ENCODE assay signal across 26 cellular contexts in the genomic region with DNA sequence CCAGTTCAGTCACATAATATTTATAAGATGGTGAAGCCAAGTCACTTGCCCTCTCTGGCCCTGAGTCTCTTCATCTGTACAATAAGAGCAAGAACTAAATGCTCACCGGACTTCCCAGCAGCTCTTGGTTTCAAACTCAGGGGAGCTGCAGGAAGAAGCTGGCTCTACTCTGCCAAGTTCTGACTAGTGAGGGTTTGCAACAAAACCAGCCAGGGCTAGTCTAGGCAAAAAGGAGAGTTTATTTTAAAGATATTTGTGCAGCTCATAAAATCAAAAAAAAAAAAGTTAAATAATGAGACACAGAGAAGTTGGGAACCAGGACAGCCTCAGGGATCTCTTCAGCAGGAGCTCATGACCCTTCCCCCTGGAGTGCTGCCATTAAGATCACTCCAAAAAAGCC.
A peak's percentile ranks its signal among the peaks of the same experiment; 100 is the strongest.
DNase-seq lines count a peak whose midpoint lies in the region; ATAC-seq and TF ChIP-seq lines count a peak whose summit lies in the region.
"Had no signal": no experiment of that assay in that cellular context is flagged by ENCODE, and none has a peak within 500 bp of the region (broad histone marks: within the 10 kb centered on the region; RNA-seq: fewer than 3 reads in every experiment).

No MANE protein-coding gene starts in this region.

- no peak for DNase-seq in activated T-cell treated with anti-CD3 and anti-CD28 coated beads, Interleukin-2, amount 50 U/mL, for 72 hours
- no peak for DNase-seq in activated T-cell treated with anti-CD3 and anti-CD28 coated beads, Interleukin-2, amount 50 U/mL, for 4 hours
- no peak for DNase-seq in activated T-helper 2 cell treated with anti-CD3 and anti-CD28 coated beads, Interferon-gamma antibody, Interleukin-2, Interleukin-4, amounts not matched to agents 10 μg/mL and 5 μg/mL and 100 μg/mL, durations not matched to agents 14 hours and 24 hours and 36 hours (ENCODE audit: low spot score)
- peak; percentile 20 for DNase-seq in islet precursor cell
- DNase-seq in stimulated activated naive B cell treated with anti-CD40 and anti-IgM and Interleukin-4, amounts not matched to agents 10 μg/mL and 1 μg/mL and 100 μg/mL, for 72 hours: no peak
- DNase-seq in C1 segment of cervical spinal cord (lab: John Stamatoyannopoulos, UW): no peak
- no peak for DNase-seq in upper lobe of right lung
- DNase-seq: 8988T; activated naive CD4-positive, alpha-beta T cell treated with anti-CD3 and anti-CD28 coated beads for 36 hours; AML-193; caudate nucleus; CD8-positive, alpha-beta memory T cell; heart left ventricle; KBM-7; left colon; naive B cell; NCI-H1694; NCI-H526 treated with DMSO at 0.1 percent for 48 hours; retina; stimulated activated naive CD4-positive, alpha-beta T cell; T-helper 1 cell; tibial artery had no signal

- peaks cover 21% of the 10 kb centered on the region for H3K4me1 Mint-ChIP-seq in activated T-cell treated with anti-CD3 and anti-CD28 coated beads, Interleukin-2, amount 50 U/mL, for 72 hours (ENCODE audit: low read depth)
- H3K4me1 Mint-ChIP-seq in activated T-cell treated with anti-CD3 and anti-CD28 coated beads, Interleukin-2, amount 50 U/mL, for 4 hours (ENCODE audit: low read depth): no peaks in the 10 kb centered on the region
- H3K4me1 Mint-ChIP-seq in activated T-helper 2 cell treated with anti-CD3 and anti-CD28 coated beads, Interferon-gamma antibody, Interleukin-2, Interleukin-4, amounts not matched to agents 10 μg/mL and 5 μg/mL and 100 μg/mL, durations not matched to agents 14 hours and 24 hours and 36 hours (ENCODE audit: low read depth): peaks cover 5% of the 10 kb centered on the region
- H3K4me1 Mint-ChIP-seq in stimulated activated naive B cell treated with anti-CD40 and anti-IgM and Interleukin-4, amounts not matched to agents 10 μg/mL and 1 μg/mL and 100 μg/mL, for 72 hours: peaks cover 15% of the 10 kb centered on the region in 2 donors

- H3K9me3 ChIP-seq in upper lobe of right lung: no peaks in the 10 kb centered on the region
- H3K9me3 ChIP-seq: heart left ventricle, SJSA1, tibial artery had no signal

- no peaks in the 10 kb centered on the region for H3K27me3 Mint-ChIP-seq in activated T-cell treated with anti-CD3 and anti-CD28 coated beads, Interleukin-2, amount 50 U/mL, for 72 hours (ENCODE audit: low read depth)
- no peaks in the 10 kb centered on the region for H3K27me3 Mint-ChIP-seq in activated T-cell treated with anti-CD3 and anti-CD28 coated beads, Interleukin-2, amount 50 U/mL, for 4 hours (ENCODE audit: low read depth)
- H3K27me3 Mint-ChIP-seq in activated T-helper 2 cell treated with anti-CD3 and anti-CD28 coated beads, Interferon-gamma antibody, Interleukin-2, Interleukin-4, amounts not matched to agents 10 μg/mL and 5 μg/mL and 100 μg/mL, durations not matched to agents 14 hours and 24 hours and 36 hours (ENCODE audit: low read depth): no peaks in the 10 kb centered on the region
- no peaks in the 10 kb centered on the region for H3K27me3 Mint-ChIP-seq in stimulated activated naive B cell treated with anti-CD40 and anti-IgM and Interleukin-4, amounts not matched to agents 10 μg/mL and 1 μg/mL and 100 μg/mL, for 72 hours
- H3K27me3 Mint-ChIP-seq: CD8-positive, alpha-beta memory T cell; dendritic cell treated with granulocyte-macrophage colony-stimulating factor and Interleukin-4, amounts not matched to agents 40 ng/mL and 50 ng/mL, for 4 days; naive B cell had no signal

- H3K36me3 Mint-ChIP-seq in activated T-cell treated with anti-CD3 and anti-CD28 coated beads, Interleukin-2, amount 50 U/mL, for 72 hours (ENCODE audit: insufficient read depth in 2 of 2): peaks cover 5 to 20% of the 10 kb centered on the region in 2 donors
- peaks cover 62% of the 10 kb centered on the region for H3K36me3 Mint-ChIP-seq in activated T-cell treated with anti-CD3 and anti-CD28 coated beads, Interleukin-2, amount 50 U/mL, for 4 hours (ENCODE audit: insufficient read depth)
- H3K36me3 Mint-ChIP-seq in activated T-helper 2 cell treated with anti-CD3 and anti-CD28 coated beads, Interferon-gamma antibody, Interleukin-2, Interleukin-4, amounts not matched to agents 10 μg/mL and 5 μg/mL and 100 μg/mL, durations not matched to agents 14 hours and 24 hours and 36 hours (ENCODE audit: low read depth): peaks cover 67% of the 10 kb centered on the region
- H3K36me3 Mint-ChIP-seq in stimulated activated naive B cell treated with anti-CD40 and anti-IgM and Interleukin-4, amounts not matched to agents 10 μg/mL and 1 μg/mL and 100 μg/mL, for 72 hours: peaks cover 49 to 77% of the 10 kb centered on the region in 2 donors

- no peak for ATAC-seq in activated T-cell treated with anti-CD3 and anti-CD28 coated beads, Interleukin-2, amount 50 U/mL, for 72 hours (replicated peaks in 1 of 2)
- ATAC-seq in activated T-cell treated with anti-CD3 and anti-CD28 coated beads, Interleukin-2, amount 50 U/mL, for 4 hours: no peak
- no peak for ATAC-seq in stimulated activated naive B cell treated with anti-CD40 and anti-IgM and Interleukin-4, amounts not matched to agents 10 μg/mL and 1 μg/mL and 100 μg/mL, for 72 hours (replicated peaks)
- ATAC-seq in GM21717 (IDR thresholded peaks at IDR 0.05; ENCODE audit: unreplicated experiment) (no peak), upper lobe of right lung (no peak)
- ATAC-seq: activated CD4-positive, CD25-positive, alpha-beta regulatory T cell treated with anti-CD3 and anti-CD28 coated beads, Interleukin-2, amount 50 U/mL, for 24 hours; heart left ventricle; left colon had no signal

- peak overlapping the region; percentile 21 for H3K27ac Mint-ChIP-seq in activated T-cell treated with anti-CD3 and anti-CD28 coated beads, Interleukin-2, amount 50 U/mL, for 72 hours
- peak overlapping the region; percentile 60 for H3K27ac Mint-ChIP-seq in activated T-helper 2 cell treated with anti-CD3 and anti-CD28 coated beads, Interferon-gamma antibody, Interleukin-2, Interleukin-4, amounts not matched to agents 10 μg/mL and 5 μg/mL and 100 μg/mL, durations not matched to agents 14 hours and 24 hours and 36 hours
- peak overlapping the region; percentile 22 for H3K27ac Mint-ChIP-seq in stimulated activated naive B cell treated with anti-CD40 and anti-IgM and Interleukin-4, amounts not matched to agents 10 μg/mL and 1 μg/mL and 100 μg/mL, for 72 hours
- H3K27ac Mint-ChIP-seq: activated naive CD4-positive, alpha-beta T cell treated with anti-CD3 and anti-CD28 coated beads for 36 hours; dendritic cell treated with granulocyte-macrophage colony-stimulating factor and Interleukin-4, amounts not matched to agents 40 ng/mL and 50 ng/mL, for 4 days had no signal

- peaks cover 18% of the 10 kb centered on the region for H3K36me3 ChIP-seq in upper lobe of right lung
- H3K36me3 ChIP-seq: SJSA1, tibial artery had no signal

- no peaks in the 10 kb centered on the region for H3K27me3 ChIP-seq in upper lobe of right lung
- H3K27me3 ChIP-seq: heart left ventricle, SJSA1 had no signal

- intact Hi-C loops in activated T-helper 2 cell treated with anti-CD3 and anti-CD28 coated beads, Interferon-gamma antibody, Interleukin-2, Interleukin-4, amounts not matched to agents 10 μg/mL and 5 μg/mL and 100 μg/mL, durations not matched to agents 14 hours and 24 hours and 36 hours (cut with micrococcal nuclease): no loop called here
- intact Hi-C loops in upper lobe of right lung (cut with DNase I): no loop called here

- no peaks in the 10 kb centered on the region for H3K4me1 ChIP-seq in upper lobe of right lung
- H3K4me1 ChIP-seq: tibial artery had no signal

- no peak for TF ChIP-seq CTCF in upper lobe of right lung (IDR thresholded peaks at IDR 0.05)

- no peak overlapping the region for H3K27ac ChIP-seq in upper lobe of right lung
- H3K27ac ChIP-seq: heart left ventricle, tibial artery had no signal

- H3K9me3 Mint-ChIP-seq in activated T-cell treated with anti-CD3 and anti-CD28 coated beads, Interleukin-2, amount 50 U/mL, for 72 hours: no peaks in the 10 kb centered on the region
- no peaks in the 10 kb centered on the region for H3K9me3 Mint-ChIP-seq in activated T-cell treated with anti-CD3 and anti-CD28 coated beads, Interleukin-2, amount 50 U/mL, for 4 hours
- H3K9me3 Mint-ChIP-seq in activated T-helper 2 cell treated with anti-CD3 and anti-CD28 coated beads, Interferon-gamma antibody, Interleukin-2, Interleukin-4, amounts not matched to agents 10 μg/mL and 5 μg/mL and 100 μg/mL, durations not matched to agents 14 hours and 24 hours and 36 hours: no peaks in the 10 kb centered on the region
- no peaks in the 10 kb centered on the region for H3K9me3 Mint-ChIP-seq in stimulated activated naive B cell treated with anti-CD40 and anti-IgM and Interleukin-4, amounts not matched to agents 10 μg/mL and 1 μg/mL and 100 μg/mL, for 72 hours
- H3K9me3 Mint-ChIP-seq: activated naive CD4-positive, alpha-beta T cell treated with anti-CD3 and anti-CD28 coated beads for 36 hours; CD8-positive, alpha-beta memory T cell; dendritic cell treated with granulocyte-macrophage colony-stimulating factor and Interleukin-4, amounts not matched to agents 40 ng/mL and 50 ng/mL, for 4 days; naive B cell had no signal

- H3K4me3 ChIP-seq in upper lobe of right lung: no peak overlapping the region
- H3K4me3 ChIP-seq: heart left ventricle, SJSA1, tibial artery had no signal

- no peak overlapping the region for H3K4me3 Mint-ChIP-seq in activated T-cell treated with anti-CD3 and anti-CD28 coated beads, Interleukin-2, amount 50 U/mL, for 72 hours
- no peak overlapping the region for H3K4me3 Mint-ChIP-seq in activated T-cell treated with anti-CD3 and anti-CD28 coated beads, Interleukin-2, amount 50 U/mL, for 4 hours
- H3K4me3 Mint-ChIP-seq in activated T-helper 2 cell treated with anti-CD3 and anti-CD28 coated beads, Interferon-gamma antibody, Interleukin-2, Interleukin-4, amounts not matched to agents 10 μg/mL and 5 μg/mL and 100 μg/mL, durations not matched to agents 14 hours and 24 hours and 36 hours (ENCODE audit: low read depth): no peak overlapping the region
- no peak overlapping the region for H3K4me3 Mint-ChIP-seq in stimulated activated naive B cell treated with anti-CD40 and anti-IgM and Interleukin-4, amounts not matched to agents 10 μg/mL and 1 μg/mL and 100 μg/mL, for 72 hours
- H3K4me3 Mint-ChIP-seq: activated naive CD4-positive, alpha-beta T cell treated with anti-CD3 and anti-CD28 coated beads for 36 hours; CD8-positive, alpha-beta memory T cell; dendritic cell treated with granulocyte-macrophage colony-stimulating factor and Interleukin-4, amounts not matched to agents 40 ng/mL and 50 ng/mL, for 4 days had no signal
